Comparison of ENCODE assay signal across 1 cellular context in the genomic region with DNA sequence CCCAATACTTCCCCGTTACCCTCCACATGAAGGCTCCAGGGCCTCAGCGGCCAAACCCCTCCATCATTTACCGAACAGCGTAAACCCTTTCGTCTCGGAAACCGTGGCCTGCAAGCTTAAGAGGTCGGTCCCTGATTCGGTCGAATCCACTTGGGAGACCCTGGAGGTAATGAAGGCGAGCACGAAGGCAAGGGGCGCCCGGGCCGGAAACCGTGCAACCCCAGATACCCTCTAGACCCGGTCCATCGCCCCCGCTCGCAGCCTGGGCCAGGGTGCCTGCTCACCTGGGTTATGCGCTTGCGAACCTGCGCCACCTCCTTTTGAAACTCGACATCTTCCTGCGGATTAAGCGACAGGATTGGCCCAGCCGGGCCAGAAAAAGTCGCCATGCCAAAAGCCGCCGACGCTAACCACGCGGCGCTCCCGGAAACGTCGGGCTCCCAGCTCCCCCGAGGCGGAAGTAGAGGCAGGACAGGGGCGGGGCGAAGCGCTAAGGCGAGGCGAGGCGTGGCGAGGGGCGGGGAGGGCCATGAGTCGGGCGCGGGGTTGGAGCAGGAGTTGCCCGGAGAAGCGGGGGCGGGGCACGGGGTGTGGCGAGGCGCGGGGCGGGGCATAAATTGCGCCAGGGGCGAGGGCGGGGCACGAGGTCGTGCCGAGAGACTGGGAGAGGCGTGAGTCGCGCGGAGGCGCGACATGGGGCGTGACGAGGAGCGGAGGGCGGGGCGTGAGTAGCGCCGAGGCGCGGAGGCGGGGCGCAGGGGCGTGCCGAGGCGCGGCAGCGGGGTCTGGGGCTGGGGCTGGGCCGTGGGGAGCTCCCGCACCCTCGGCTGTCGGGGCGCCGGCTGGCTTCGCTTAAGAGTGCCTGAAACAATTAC.
TF ChIP-seq lines count a peak whose summit lies in the region.

A gene (minus strand): TSS at position 414 of the 875 bp plus-strand sequence. CDS start 25 bp downstream, at position 389.

TF ChIP-seq in HepG2, 621 proteins besides CTCF, POLR2A, EP300 and RAD21 (continued from another document and continues in another):
- TF ChIP-seq TSC22D2 (CRISPR knock-in tag; IDR thresholded peaks at IDR 0.05; ENCODE audit: borderline replicate concordance) (0 out of 2 replicates have a peak, but pooled peaks have one; percentile 8), TBX2 (CRISPR knock-in tag; IDR thresholded peaks at IDR 0.05; ENCODE audit: borderline replicate concordance) (peak; percentile 87), ZNF335 (CRISPR knock-in tag; IDR thresholded peaks at IDR 0.05) (peak; percentile 95), SALL1 (CRISPR knock-in tag; IDR thresholded peaks at IDR 0.05) (peak; percentile 5; the same call in 1 of the 2 replicates), ZNF460 (CRISPR knock-in tag; IDR thresholded peaks at IDR 0.05; ENCODE audit: borderline replicate concordance) (no peak; the same call in 1 of the 2 replicates), ZNF251 (CRISPR knock-in tag; IDR thresholded peaks at IDR 0.05) (no peak), TEAD3 (CRISPR knock-in tag; optimal IDR thresholded peaks at IDR 0.05; ENCODE audit: borderline replicate concordance) (peak; percentile 48), ARNT (IDR thresholded peaks at IDR 0.05) (no peak), ZNF326 (CRISPR knock-in tag; IDR thresholded peaks at IDR 0.05; ENCODE audit: borderline replicate concordance) (no peak), MTA1 (CRISPR knock-in tag; IDR thresholded peaks at IDR 0.05; ENCODE audit: borderline replicate concordance) (peak; percentile 55; the same call in 1 of the 2 replicates), ZNF235 (CRISPR knock-in tag; IDR thresholded peaks at IDR 0.05; ENCODE audit: borderline replicate concordance) (peak; percentile 90; the same call in 1 of the 2 replicates), HNRNPLL (IDR thresholded peaks at IDR 0.05; ENCODE audit: low read depth, low read length, poor library complexity, severe bottlenecking) (peak; percentile 88), HOXA7 (CRISPR knock-in tag; IDR thresholded peaks at IDR 0.05) (no peak), ZNF567 (CRISPR knock-in tag; IDR thresholded peaks at IDR 0.05; ENCODE audit: borderline replicate concordance) (0 out of 2 replicates have a peak, but pooled peaks have one; percentile 61), TBP (CRISPR knock-in tag; IDR thresholded peaks at IDR 0.05) (no peak), ISL2 (CRISPR knock-in tag; IDR thresholded peaks at IDR 0.05) (peak; percentile 78; the same call in 1 of the 2 replicates), BCL6 (CRISPR knock-in tag; IDR thresholded peaks at IDR 0.05) (peak; percentile 26; the same call in 1 of the 2 replicates), MEIS2 (CRISPR knock-in tag; IDR thresholded peaks at IDR 0.05) (peak; percentile 81)
- TF ChIP-seq, protein P1, sequence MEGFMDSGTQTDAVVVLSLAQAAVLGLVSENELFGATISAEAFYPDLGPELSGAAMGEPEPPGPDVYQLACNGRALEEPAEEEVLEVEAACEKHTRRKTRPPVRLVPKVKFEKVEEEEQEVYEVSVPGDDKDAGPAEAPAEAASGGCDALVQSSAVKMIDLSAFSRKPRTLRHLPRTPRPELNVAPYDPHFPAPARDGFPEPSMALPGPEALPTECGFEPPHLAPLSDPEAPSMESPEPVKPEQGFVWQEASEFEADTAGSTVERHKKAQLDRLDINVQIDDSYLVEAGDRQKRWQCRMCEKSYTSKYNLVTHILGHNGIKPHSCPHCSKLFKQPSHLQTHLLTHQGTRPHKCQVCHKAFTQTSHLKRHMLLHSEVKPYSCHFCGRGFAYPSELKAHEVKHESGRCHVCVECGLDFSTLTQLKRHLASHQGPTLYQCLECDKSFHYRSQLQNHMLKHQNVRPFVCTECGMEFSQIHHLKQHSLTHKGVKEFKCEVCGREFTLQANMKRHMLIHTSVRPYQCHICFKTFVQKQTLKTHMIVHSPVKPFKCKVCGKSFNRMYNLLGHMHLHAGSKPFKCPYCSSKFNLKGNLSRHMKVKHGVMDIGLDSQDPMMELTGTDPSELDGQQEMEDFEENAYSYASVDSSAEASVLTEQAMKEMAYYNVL (CRISPR knock-in tag; IDR thresholded peaks at IDR 0.05; ENCODE audit: borderline replicate concordance): peak; percentile 79; the same call in 1 of the 2 replicates
- TF ChIP-seq, protein P2, sequence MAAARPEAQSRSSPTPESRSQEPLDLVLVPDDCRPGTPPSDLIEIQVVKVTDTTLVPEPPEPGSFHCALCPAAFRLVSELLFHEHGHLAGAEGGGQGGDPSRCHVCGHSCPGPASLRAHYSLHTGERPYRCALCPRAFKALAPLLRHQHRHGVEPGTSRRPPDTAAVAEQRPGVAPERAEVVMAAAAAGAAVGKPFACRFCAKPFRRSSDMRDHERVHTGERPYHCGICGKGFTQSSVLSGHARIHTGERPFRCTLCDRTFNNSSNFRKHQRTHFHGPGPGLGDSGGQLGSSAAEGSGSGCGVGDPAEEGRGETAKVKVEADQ (CRISPR knock-in tag; IDR thresholded peaks at IDR 0.05; ENCODE audit: borderline replicate concordance): peak; percentile 38; the same call in 1 of the 2 replicates
- TF ChIP-seq, protein P3, sequence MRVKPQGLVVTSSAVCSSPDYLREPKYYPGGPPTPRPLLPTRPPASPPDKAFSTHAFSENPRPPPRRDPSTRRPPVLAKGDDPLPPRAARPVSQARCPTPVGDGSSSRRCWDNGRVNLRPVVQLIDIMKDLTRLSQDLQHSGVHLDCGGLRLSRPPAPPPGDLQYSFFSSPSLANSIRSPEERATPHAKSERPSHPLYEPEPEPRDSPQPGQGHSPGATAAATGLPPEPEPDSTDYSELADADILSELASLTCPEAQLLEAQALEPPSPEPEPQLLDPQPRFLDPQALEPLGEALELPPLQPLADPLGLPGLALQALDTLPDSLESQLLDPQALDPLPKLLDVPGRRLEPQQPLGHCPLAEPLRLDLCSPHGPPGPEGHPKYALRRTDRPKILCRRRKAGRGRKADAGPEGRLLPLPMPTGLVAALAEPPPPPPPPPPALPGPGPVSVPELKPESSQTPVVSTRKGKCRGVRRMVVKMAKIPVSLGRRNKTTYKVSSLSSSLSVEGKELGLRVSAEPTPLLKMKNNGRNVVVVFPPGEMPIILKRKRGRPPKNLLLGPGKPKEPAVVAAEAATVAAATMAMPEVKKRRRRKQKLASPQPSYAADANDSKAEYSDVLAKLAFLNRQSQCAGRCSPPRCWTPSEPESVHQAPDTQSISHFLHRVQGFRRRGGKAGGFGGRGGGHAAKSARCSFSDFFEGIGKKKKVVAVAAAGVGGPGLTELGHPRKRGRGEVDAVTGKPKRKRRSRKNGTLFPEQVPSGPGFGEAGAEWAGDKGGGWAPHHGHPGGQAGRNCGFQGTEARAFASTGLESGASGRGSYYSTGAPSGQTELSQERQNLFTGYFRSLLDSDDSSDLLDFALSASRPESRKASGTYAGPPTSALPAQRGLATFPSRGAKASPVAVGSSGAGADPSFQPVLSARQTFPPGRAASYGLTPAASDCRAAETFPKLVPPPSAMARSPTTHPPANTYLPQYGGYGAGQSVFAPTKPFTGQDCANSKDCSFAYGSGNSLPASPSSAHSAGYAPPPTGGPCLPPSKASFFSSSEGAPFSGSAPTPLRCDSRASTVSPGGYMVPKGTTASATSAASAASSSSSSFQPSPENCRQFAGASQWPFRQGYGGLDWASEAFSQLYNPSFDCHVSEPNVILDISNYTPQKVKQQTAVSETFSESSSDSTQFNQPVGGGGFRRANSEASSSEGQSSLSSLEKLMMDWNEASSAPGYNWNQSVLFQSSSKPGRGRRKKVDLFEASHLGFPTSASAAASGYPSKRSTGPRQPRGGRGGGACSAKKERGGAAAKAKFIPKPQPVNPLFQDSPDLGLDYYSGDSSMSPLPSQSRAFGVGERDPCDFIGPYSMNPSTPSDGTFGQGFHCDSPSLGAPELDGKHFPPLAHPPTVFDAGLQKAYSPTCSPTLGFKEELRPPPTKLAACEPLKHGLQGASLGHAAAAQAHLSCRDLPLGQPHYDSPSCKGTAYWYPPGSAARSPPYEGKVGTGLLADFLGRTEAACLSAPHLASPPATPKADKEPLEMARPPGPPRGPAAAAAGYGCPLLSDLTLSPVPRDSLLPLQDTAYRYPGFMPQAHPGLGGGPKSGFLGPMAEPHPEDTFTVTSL (CRISPR knock-in tag; IDR thresholded peaks at IDR 0.05; ENCODE audit: borderline replicate concordance): 0 out of 2 replicates have a peak, but pooled peaks have one; percentile 20
- TF ChIP-seq, protein P4, sequence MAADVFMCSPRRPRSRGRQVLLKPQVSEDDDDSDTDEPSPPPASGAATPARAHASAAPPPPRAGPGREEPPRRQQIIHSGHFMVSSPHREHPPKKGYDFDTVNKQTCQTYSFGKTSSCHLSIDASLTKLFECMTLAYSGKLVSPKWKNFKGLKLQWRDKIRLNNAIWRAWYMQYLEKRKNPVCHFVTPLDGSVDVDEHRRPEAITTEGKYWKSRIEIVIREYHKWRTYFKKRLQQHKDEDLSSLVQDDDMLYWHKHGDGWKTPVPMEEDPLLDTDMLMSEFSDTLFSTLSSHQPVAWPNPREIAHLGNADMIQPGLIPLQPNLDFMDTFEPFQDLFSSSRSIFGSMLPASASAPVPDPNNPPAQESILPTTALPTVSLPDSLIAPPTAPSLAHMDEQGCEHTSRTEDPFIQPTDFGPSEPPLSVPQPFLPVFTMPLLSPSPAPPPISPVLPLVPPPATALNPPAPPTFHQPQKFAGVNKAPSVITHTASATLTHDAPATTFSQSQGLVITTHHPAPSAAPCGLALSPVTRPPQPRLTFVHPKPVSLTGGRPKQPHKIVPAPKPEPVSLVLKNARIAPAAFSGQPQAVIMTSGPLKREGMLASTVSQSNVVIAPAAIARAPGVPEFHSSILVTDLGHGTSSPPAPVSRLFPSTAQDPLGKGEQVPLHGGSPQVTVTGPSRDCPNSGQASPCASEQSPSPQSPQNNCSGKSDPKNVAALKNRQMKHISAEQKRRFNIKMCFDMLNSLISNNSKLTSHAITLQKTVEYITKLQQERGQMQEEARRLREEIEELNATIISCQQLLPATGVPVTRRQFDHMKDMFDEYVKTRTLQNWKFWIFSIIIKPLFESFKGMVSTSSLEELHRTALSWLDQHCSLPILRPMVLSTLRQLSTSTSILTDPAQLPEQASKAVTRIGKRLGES (CRISPR knock-in tag; IDR thresholded peaks at IDR 0.05; ENCODE audit: borderline replicate concordance): peak; percentile 84; the same call in 1 of the 2 replicates
- TF ChIP-seq, protein P5, sequence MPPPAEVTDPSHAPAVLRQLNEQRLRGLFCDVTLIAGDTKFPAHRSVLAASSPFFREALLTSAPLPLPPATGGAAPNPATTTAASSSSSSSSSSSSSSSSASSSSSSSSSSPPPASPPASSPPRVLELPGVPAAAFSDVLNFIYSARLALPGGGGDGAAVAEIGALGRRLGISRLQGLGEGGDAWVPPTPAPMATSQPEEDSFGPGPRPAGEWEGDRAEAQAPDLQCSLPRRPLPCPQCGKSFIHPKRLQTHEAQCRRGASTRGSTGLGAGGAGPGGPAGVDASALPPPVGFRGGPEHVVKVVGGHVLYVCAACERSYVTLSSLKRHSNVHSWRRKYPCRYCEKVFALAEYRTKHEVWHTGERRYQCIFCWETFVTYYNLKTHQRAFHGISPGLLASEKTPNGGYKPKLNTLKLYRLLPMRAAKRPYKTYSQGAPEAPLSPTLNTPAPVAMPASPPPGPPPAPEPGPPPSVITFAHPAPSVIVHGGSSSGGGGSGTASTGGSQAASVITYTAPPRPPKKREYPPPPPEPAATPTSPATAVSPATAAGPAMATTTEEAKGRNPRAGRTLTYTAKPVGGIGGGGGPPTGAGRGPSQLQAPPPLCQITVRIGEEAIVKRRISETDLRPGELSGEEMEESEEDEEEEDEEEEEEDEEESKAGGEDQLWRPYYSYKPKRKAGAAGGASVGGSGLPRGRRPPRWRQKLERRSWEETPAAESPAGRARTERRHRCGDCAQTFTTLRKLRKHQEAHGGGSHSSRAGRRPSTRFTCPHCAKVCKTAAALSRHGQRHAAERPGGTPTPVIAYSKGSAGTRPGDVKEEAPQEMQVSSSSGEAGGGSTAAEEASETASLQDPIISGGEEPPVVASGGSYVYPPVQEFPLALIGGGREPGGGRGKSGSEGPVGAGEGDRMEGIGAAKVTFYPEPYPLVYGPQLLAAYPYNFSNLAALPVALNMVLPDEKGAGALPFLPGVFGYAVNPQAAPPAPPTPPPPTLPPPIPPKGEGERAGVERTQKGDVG (CRISPR knock-in tag; IDR thresholded peaks at IDR 0.05; ENCODE audit: borderline replicate concordance): 0 out of 2 replicates have a peak, but pooled peaks have one; percentile 39
- TF ChIP-seq, protein P6, sequence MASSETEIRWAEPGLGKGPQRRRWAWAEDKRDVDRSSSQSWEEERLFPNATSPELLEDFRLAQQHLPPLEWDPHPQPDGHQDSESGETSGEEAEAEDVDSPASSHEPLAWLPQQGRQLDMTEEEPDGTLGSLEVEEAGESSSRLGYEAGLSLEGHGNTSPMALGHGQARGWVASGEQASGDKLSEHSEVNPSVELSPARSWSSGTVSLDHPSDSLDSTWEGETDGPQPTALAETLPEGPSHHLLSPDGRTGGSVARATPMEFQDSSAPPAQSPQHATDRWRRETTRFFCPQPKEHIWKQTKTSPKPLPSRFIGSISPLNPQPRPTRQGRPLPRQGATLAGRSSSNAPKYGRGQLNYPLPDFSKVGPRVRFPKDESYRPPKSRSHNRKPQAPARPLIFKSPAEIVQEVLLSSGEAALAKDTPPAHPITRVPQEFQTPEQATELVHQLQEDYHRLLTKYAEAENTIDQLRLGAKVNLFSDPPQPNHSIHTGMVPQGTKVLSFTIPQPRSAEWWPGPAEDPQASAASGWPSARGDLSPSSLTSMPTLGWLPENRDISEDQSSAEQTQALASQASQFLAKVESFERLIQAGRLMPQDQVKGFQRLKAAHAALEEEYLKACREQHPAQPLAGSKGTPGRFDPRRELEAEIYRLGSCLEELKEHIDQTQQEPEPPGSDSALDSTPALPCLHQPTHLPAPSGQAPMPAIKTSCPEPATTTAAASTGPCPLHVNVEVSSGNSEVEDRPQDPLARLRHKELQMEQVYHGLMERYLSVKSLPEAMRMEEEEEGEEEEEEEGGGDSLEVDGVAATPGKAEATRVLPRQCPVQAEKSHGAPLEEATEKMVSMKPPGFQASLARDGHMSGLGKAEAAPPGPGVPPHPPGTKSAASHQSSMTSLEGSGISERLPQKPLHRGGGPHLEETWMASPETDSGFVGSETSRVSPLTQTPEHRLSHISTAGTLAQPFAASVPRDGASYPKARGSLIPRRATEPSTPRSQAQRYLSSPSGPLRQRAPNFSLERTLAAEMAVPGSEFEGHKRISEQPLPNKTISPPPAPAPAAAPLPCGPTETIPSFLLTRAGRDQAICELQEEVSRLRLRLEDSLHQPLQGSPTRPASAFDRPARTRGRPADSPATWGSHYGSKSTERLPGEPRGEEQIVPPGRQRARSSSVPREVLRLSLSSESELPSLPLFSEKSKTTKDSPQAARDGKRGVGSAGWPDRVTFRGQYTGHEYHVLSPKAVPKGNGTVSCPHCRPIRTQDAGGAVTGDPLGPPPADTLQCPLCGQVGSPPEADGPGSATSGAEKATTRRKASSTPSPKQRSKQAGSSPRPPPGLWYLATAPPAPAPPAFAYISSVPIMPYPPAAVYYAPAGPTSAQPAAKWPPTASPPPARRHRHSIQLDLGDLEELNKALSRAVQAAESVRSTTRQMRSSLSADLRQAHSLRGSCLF (CRISPR knock-in tag; IDR thresholded peaks at IDR 0.05; ENCODE audit: borderline replicate concordance): peak; percentile 67; the same call in 1 of the 2 replicates
